Comparison of ENCODE assay signal across 2 cellular contexts in the genomic region with DNA sequence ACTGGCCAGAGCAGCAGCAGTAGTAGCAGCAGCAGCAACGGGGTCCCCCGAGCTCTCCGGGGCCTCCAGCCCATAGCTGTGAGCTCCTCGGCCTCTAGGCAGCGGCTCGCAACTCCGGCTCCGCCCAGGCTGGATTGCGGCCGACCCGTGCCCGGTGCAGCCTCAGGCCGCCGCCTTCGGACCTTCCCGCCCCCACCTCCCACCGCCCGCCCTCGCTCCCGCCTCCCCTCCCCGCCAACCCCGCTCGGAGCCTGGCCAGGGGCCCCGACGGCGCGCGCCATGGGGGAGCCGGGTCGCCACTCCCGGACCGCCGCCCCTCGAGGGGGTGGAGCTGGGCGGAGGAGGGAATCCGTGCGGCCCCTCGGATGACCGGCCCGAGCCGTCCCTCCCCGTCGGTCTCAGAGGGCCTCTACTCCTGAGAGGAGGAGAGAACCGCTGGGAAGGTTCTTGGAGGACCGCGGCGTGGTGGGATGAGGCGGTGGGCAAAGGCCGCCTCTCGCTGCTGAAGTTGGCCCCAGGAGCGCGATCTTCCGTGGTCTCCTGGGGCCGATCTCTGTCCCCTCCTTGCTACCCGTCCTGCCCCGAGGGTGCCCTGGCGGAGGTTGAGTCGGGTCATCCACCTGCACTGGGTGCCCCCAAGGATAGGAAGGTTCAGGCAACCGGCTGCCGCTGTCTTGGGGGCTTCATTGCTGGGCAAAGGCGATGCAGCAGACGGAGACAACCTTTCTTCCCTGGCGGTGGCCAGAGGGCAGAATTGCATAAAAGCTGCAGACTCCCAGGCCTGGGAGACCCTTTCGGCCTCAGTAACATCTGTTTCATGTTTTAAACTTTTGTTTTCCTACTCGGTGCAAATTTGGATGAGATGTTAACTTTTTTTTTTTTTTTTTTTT.
A peak's percentile ranks its signal among the peaks of the same experiment; 100 is the strongest.
TF ChIP-seq lines count a peak whose summit lies in the region.

A gene with protein sequence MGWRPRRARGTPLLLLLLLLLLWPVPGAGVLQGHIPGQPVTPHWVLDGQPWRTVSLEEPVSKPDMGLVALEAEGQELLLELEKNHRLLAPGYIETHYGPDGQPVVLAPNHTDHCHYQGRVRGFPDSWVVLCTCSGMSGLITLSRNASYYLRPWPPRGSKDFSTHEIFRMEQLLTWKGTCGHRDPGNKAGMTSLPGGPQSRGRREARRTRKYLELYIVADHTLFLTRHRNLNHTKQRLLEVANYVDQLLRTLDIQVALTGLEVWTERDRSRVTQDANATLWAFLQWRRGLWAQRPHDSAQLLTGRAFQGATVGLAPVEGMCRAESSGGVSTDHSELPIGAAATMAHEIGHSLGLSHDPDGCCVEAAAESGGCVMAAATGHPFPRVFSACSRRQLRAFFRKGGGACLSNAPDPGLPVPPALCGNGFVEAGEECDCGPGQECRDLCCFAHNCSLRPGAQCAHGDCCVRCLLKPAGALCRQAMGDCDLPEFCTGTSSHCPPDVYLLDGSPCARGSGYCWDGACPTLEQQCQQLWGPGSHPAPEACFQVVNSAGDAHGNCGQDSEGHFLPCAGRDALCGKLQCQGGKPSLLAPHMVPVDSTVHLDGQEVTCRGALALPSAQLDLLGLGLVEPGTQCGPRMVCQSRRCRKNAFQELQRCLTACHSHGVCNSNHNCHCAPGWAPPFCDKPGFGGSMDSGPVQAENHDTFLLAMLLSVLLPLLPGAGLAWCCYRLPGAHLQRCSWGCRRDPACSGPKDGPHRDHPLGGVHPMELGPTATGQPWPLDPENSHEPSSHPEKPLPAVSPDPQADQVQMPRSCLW (minus strand): TSS at position 80 of the 890 bp plus-strand sequence. CDS start 6 bp downstream, at position 74.

TF ChIP-seq in Ishikawa, 13 proteins besides CTCF, POLR2A, EP300 and RAD21:
- peak; percentile 45; the same call in 1 of the 2 replicates for TF ChIP-seq ZBTB7A (IDR thresholded peaks at IDR 0.05; ENCODE audit: low read depth)
- no peak for TF ChIP-seq TCF12 (IDR thresholded peaks at IDR 0.05; ENCODE audit: low read depth)
- TF ChIP-seq NFIC (IDR thresholded peaks at IDR 0.05): no peak
- no peak for TF ChIP-seq YY1 (IDR thresholded peaks at IDR 0.05; ENCODE audit: low read depth)
- TF ChIP-seq, protein P1, sequence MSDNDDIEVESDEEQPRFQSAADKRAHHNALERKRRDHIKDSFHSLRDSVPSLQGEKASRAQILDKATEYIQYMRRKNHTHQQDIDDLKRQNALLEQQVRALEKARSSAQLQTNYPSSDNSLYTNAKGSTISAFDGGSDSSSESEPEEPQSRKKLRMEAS (IDR thresholded peaks at IDR 0.05): no peak

TF ChIP-seq in H1, 55 proteins besides CTCF, POLR2A, EP300 and RAD21 (continued from another document):
- TF ChIP-seq KDM4A (IDR thresholded peaks at IDR 0.05; ENCODE audit: low read depth, low read length, severe bottlenecking) (peak; percentile 95), ASH2L (IDR thresholded peaks at IDR 0.05; ENCODE audit: low read length) (peak; percentile 74), SRF (IDR thresholded peaks at IDR 0.05; ENCODE audit: low read depth, low read length) (no peak)
